ENCODE assay signal across 8 cellular contexts in genomic region chr9:111481885-111482636, GRCh38. TPM values are rescaled to one million over a fixed set of nuclear protein-coding genes. Genes with fewer than 3 reads are reported as not detected.
DNase-seq lines count a peak whose midpoint lies in the region; ATAC-seq and TF ChIP-seq lines count a peak whose summit lies in the region.

No MANE protein-coding gene starts in this region.

- H3K4me1 Mint-ChIP-seq in H9 (peaks cover 19 to 25% of the 10 kb centered on the region in 2 experiments), endothelial cell (ENCODE audit: unreplicated experiment) (peaks cover 19% of the 10 kb centered on the region)

- no peak for TF ChIP-seq CTCF in H9 (conservative IDR thresholded peaks at IDR 0.05)
- no peak for TF ChIP-seq CTCF in endothelial cell (IDR thresholded peaks at IDR 0.05; ENCODE audit: unreplicated experiment)
- TF ChIP-seq CTCF in osteoblast (IDR thresholded peaks at IDR 0.05; ENCODE audit: extremely low read depth, low read depth, low read length) = no peak
- no peak for TF ChIP-seq CTCF in GM13977 (IDR thresholded peaks at IDR 0.05; ENCODE audit: extremely low read depth, insufficient read depth, missing control alignments)

- peak overlapping the region; percentile 66 for H3K56ac ChIP-seq in H9 (ENCODE audit: insufficient read length, low read depth, low read length)

- H3K79me2 ChIP-seq in H9 (ENCODE audit: insufficient read depth, low read length) = peaks cover 42% of the 10 kb centered on the region; the same call in 1 of the 2 replicates
- peaks cover 61% of the 10 kb centered on the region for H3K79me2 ChIP-seq in osteoblast (ENCODE audit: insufficient read depth, low read length)

- peak; percentile 7 for DNase-seq in AG08395 (ENCODE audit: low spot score)
- no peak for DNase-seq in H9
- peak; percentile 41 for DNase-seq in RPMI7951 (ENCODE audit: low read depth)
- no peak for DNase-seq in endothelial cell (ENCODE audit: low spot score)
- peak; percentile 84 for DNase-seq in osteoblast (ENCODE audit: insufficient read length, low spot score, missing footprints)
- no peak for DNase-seq in GM13977 (ENCODE audit: low spot score)
- DNase-seq in ACHN = no peak

- H3K18ac ChIP-seq in H9 (ENCODE audit: insufficient read length, low read depth, low read length) = no peak overlapping the region

- H3T11ph ChIP-seq in H9 (ENCODE audit: low read length) = no peak overlapping the region

- WGBS in H9 (ENCODE audit: extremely low coverage, insufficient read length, low lambda C conversion rate) = no CpG with 5 or more reads among the region's 13 CpGs

- no peak overlapping the region for H4K91ac ChIP-seq in H9 (ENCODE audit: insufficient read length, low read depth, low read length)

- peak overlapping the region; percentile 83 to 91 for H3K4me3 Mint-ChIP-seq in H9
- peak overlapping the region; percentile 93 for H3K4me3 Mint-ChIP-seq in endothelial cell (ENCODE audit: unreplicated experiment)

- no peak overlapping the region for H2BK15ac ChIP-seq in H9 (ENCODE audit: low read depth, low read length)

- H3K14ac ChIP-seq in H9 (ENCODE audit: insufficient read depth, low read length) = no peak overlapping the region

- H3K27ac ChIP-seq in H9 (ENCODE audit: insufficient read length, low read depth, low read length) = peak overlapping the region; percentile 68
- peak overlapping the region; percentile 82 for H3K27ac ChIP-seq in osteoblast (ENCODE audit: low read depth, low read length)

- no peak overlapping the region for H3K4ac ChIP-seq in H9 (ENCODE audit: low read depth, low read length)

- H3K4me2 ChIP-seq in H9 (ENCODE audit: insufficient read depth, insufficient read length, low read length) = peak overlapping the region; percentile 99
- H3K4me2 ChIP-seq in osteoblast (ENCODE audit: insufficient read depth, low read length) = peak overlapping the region; percentile 96

- in situ Hi-C loops in GM13977 (cut with MboI; ENCODE audit: low pct_unique_long_range_greater_than_20kb, low sequenced_read_pairs, unreplicated experiment) = no loop called here
- in situ Hi-C loops in ACHN (cut with HindIII; ENCODE audit: low pct_ligation_motif_present, low pct_unique_long_range_greater_than_20kb, low sequenced_read_pairs) = no loop called here

- H3K79me1 ChIP-seq in H9 (ENCODE audit: insufficient read depth, low read depth, low read length, poor library complexity, severe bottlenecking) = no peaks in the 10 kb centered on the region

- H3K27ac Mint-ChIP-seq in H9 (peak overlapping the region; percentile 60 to 81 (median 79); a peak in 6 of 7 replicates), endothelial cell (ENCODE audit: unreplicated experiment) (peak overlapping the region; percentile 78)

- H3K9ac ChIP-seq in H9 (ENCODE audit: extremely low read depth, insufficient read length, low read length) = peak overlapping the region; percentile 74

- no peak overlapping the region for H2AK5ac ChIP-seq in H9 (ENCODE audit: insufficient read length, low read length)

- H3K4me3 ChIP-seq in osteoblast (ENCODE audit: insufficient read depth, low read length) = peak overlapping the region; percentile 97

- no peak overlapping the region for H4K8ac ChIP-seq in H9 (replicated peaks; ENCODE audit: insufficient read length, low read depth, low read length)

- H3K9me3 Mint-ChIP-seq in H9 (no peaks in the 10 kb centered on the region), endothelial cell (ENCODE audit: unreplicated experiment) (no peaks in the 10 kb centered on the region)

- no peaks in the 10 kb centered on the region for H3K36me3 ChIP-seq in osteoblast (ENCODE audit: insufficient read depth, low read length)

- H4K5ac ChIP-seq in H9 (ENCODE audit: insufficient read length, low read depth, low read length) = no peak overlapping the region

- H3K23ac ChIP-seq in H9 (ENCODE audit: insufficient read length, low read depth, low read length) = no peak overlapping the region

- H3K36me3 Mint-ChIP-seq in H9 (ENCODE audit: insufficient read depth in 1 of 3, low read depth in 3 of 3) (peaks cover 0 to 4% (median 0%) of the 10 kb centered on the region in 3 experiments; a peak in 2 of 7 replicates), endothelial cell (ENCODE audit: low read depth, unreplicated experiment) (peaks cover 4% of the 10 kb centered on the region)

- H3K9me3 ChIP-seq in H9 (ENCODE audit: control insufficient read depth, low read depth, low read length) = no peaks in the 10 kb centered on the region
- no peaks in the 10 kb centered on the region for H3K9me3 ChIP-seq in osteoblast (ENCODE audit: low read depth, low read length)

- H3K4me1 ChIP-seq in H9 (ENCODE audit: insufficient read depth, low read length) (peaks cover 3% of the 10 kb centered on the region; the same call in 1 of the 2 replicates), osteoblast (ENCODE audit: insufficient read depth, low read length) (peaks cover 9% of the 10 kb centered on the region)

- peaks cover 12% of the 10 kb centered on the region for H3K23me2 ChIP-seq in H9 (ENCODE audit: insufficient read length, low read depth, low read length, poor library complexity, severe bottlenecking)

- H3K27me3 Mint-ChIP-seq in H9 (ENCODE audit: low read depth) (no peaks in the 10 kb centered on the region), endothelial cell (ENCODE audit: unreplicated experiment) (peaks cover 8% of the 10 kb centered on the region)

- H2BK5ac ChIP-seq in H9 (ENCODE audit: insufficient read length, low read length) = no peak overlapping the region

- no peak overlapping the region for H2BK20ac ChIP-seq in H9 (ENCODE audit: low read depth, low read length, poor library complexity, severe bottlenecking)

- no peak for ATAC-seq in GM18868 (IDR thresholded peaks at IDR 0.05; ENCODE audit: unreplicated experiment)

- H2AFZ ChIP-seq in H9 (ENCODE audit: low read length) = no peak overlapping the region
- H2AFZ ChIP-seq in osteoblast (ENCODE audit: low read length) = peak overlapping the region; percentile 72

- no peak overlapping the region for H2BK12ac ChIP-seq in H9 (ENCODE audit: insufficient read length, low read depth, low read length)

- H3K27me3 ChIP-seq in H9 (ENCODE audit: insufficient read depth, low read length) (no peaks in the 10 kb centered on the region), osteoblast (ENCODE audit: insufficient read depth, low read length) (no peaks in the 10 kb centered on the region)

- H4K20me1 ChIP-seq in H9 (ENCODE audit: control insufficient read depth, insufficient read depth, insufficient read length) = no peaks in the 10 kb centered on the region
- H4K20me1 ChIP-seq in osteoblast (ENCODE audit: insufficient read depth, low read length) = peaks cover 39% of the 10 kb centered on the region

- H2BK120ac ChIP-seq in H9 (ENCODE audit: low read depth, low read length, poor library complexity, severe bottlenecking) = no peak overlapping the region

RNA-seq across cellular contexts. Expression of gene ECPAS, which starts 2.1 kb away (rescaled TPM):
- total RNA-seq in H9 (2021) (106 and 108 TPM in 2 replicates), endothelial cell (ENCODE audit: unreplicated experiment) (111 TPM), osteoblast (116 and 117 TPM in 2 replicates)
- 40.6 and 49.5 TPM in 2 replicates for total RNA-seq in RPMI7951 (2014; rRNA removed; shearing (Covaris generic))

RNA-seq across cellular contexts. Expression of gene ZNF483, which starts 42.9 kb away (rescaled TPM):
- total RNA-seq in H9 (2021) (46.8 and 48.1 TPM in 2 replicates), endothelial cell (ENCODE audit: unreplicated experiment) (24.0 TPM), osteoblast (5.9 and 6.2 TPM in 2 replicates)
- total RNA-seq in RPMI7951 (2014; rRNA removed; shearing (Covaris generic)) = 0.96 and 0.98 TPM in 2 replicates

Comparison
In these comparisons a context has a peak if more than half of its experiments do, and no peak if none do; other contexts are left out.
1. DNase-seq: peak in AG08395 (single experiment), RPMI7951 (single experiment) and osteoblast (single experiment); none in H9 (single experiment), endothelial cell (single experiment), GM13977 (single experiment) and ACHN (single experiment).